Comparison of ENCODE assay signal across 9 cellular contexts in genomic region chr17:4540224-4541040, GRCh38. TPM values are rescaled to one million over a fixed set of nuclear protein-coding genes. Genes with fewer than 3 reads are reported as not detected.
DNase-seq lines count a peak whose midpoint lies in the region; ATAC-seq and TF ChIP-seq lines count a peak whose summit lies in the region.
"Had no signal": no experiment of that assay in that cellular context is flagged by ENCODE, and none has a peak within 500 bp of the region (broad histone marks: within the 10 kb centered on the region; RNA-seq: fewer than 3 reads in every experiment).

No MANE protein-coding gene starts in this region.

- H3K4me3 ChIP-seq in DOHH2 (ENCODE audit: low read length) (no peak overlapping the region), PC-3 (ENCODE audit: low read length) (no peak overlapping the region), esophagus muscularis mucosa (peak overlapping the region in 1 of 4 donors; percentile 7), mucosa of descending colon (no peak overlapping the region)

- ATAC-seq in PC-3 (no peak), mucosa of descending colon (peak; percentile 4), GM18517 (IDR thresholded peaks at IDR 0.05; ENCODE audit: unreplicated experiment) (no peak)

- POLR2A ChIA-PET in PC-3 (lab: Charles Lee; ENCODE audit: unreplicated experiment), result no interaction called here

- H4K20me1 ChIP-seq in DOHH2 (ENCODE audit: control insufficient read depth, insufficient read depth, low read depth, low read length), result no peaks in the 10 kb centered on the region
- H4K20me1 ChIP-seq in PC-3 (ENCODE audit: low read length), result no peaks in the 10 kb centered on the region; the same call in 1 of the 2 replicates

- H3K4me1 Mint-ChIP-seq in mesothelial cell of epicardium, result no peaks in the 10 kb centered on the region
- no peaks in the 10 kb centered on the region for H3K4me1 Mint-ChIP-seq in activated naive CD4-positive, alpha-beta T cell treated with anti-CD3 and anti-CD28 coated beads for 36 hours (ENCODE audit: low read depth)

- H3K27ac ChIP-seq in DOHH2 (ENCODE audit: low read depth, low read length) (no peak overlapping the region), PC-3 (ENCODE audit: low read length) (no peak overlapping the region), esophagus muscularis mucosa (replicated peaks in 1 of 4) (peak overlapping the region in 3 of 4 donors; percentile 0 to 74 (median 54))
- H3K27ac ChIP-seq: parathyroid adenoma had no signal

- 75% methylated on average over 17 of the region's 27 CpGs for WGBS in esophagus muscularis mucosa

- DNase-seq in PC-3, result no peak
- DNase-seq in esophagus muscularis mucosa (ENCODE audit: extremely low spot score), result no peak
- DNase-seq in mucosa of descending colon, result no peak
- no peak for DNase-seq in mesothelial cell of epicardium (ENCODE audit: low spot score in 2 of 2, unreplicated experiment in 2 of 2)
- DNase-seq in activated naive CD4-positive, alpha-beta T cell treated with anti-CD3 and anti-CD28 coated beads for 36 hours, result no peak
- no peak for DNase-seq in NCI-H1930 (lab: John Stamatoyannopoulos, UW)

- peaks cover 12% of the 10 kb centered on the region for H3F3A ChIP-seq in DOHH2 (ENCODE audit: control insufficient read depth, insufficient read depth)
- H3F3A ChIP-seq in PC-3 (ENCODE audit: low read length, unreplicated experiment), result no peaks in the 10 kb centered on the region

- intact Hi-C loops in PC-3 (cut with micrococcal nuclease), result no loop called here
- intact Hi-C loops in esophagus muscularis mucosa (cut with DNase I), result no loop called here
- intact Hi-C loops in mucosa of descending colon (cut with DNase I, micrococcal nuclease), result no loop called here
- intact Hi-C loops in activated naive CD4-positive, alpha-beta T cell treated with anti-CD3 and anti-CD28 coated beads for 36 hours (cut with micrococcal nuclease), result loop anchor here (2.0 kb wide), 1 partner anchor 120 kb away; no protein-coding TSS in a partner anchor

- H3K4me1 ChIP-seq in DOHH2 (ENCODE audit: control insufficient read depth, low read length) (no peaks in the 10 kb centered on the region), PC-3 (ENCODE audit: insufficient read depth, low read length) (no peaks in the 10 kb centered on the region), esophagus muscularis mucosa (peaks cover 53 to 68% (median 59%) of the 10 kb centered on the region in 4 donors), mucosa of descending colon (ENCODE audit: low read depth) (peaks cover 11% of the 10 kb centered on the region)

- no peaks in the 10 kb centered on the region for H3K9me3 ChIP-seq in DOHH2 (ENCODE audit: control insufficient read depth, insufficient read depth, low read length)
- no peaks in the 10 kb centered on the region for H3K9me3 ChIP-seq in PC-3 (ENCODE audit: low read length)
- no peaks in the 10 kb centered on the region for H3K9me3 ChIP-seq in esophagus muscularis mucosa
- H3K9me3 ChIP-seq in mucosa of descending colon, result no peaks in the 10 kb centered on the region

- H3K4me2 ChIP-seq in DOHH2 (ENCODE audit: low read length) (no peak overlapping the region), PC-3 (ENCODE audit: low read length) (no peak overlapping the region)

- H3K79me2 ChIP-seq in DOHH2 (ENCODE audit: control insufficient read depth, low read length) (no peaks in the 10 kb centered on the region), PC-3 (ENCODE audit: low read length) (no peaks in the 10 kb centered on the region)
- H3K79me2 ChIP-seq: parathyroid adenoma had no signal

- H3K27ac Mint-ChIP-seq in mesothelial cell of epicardium, result no peak overlapping the region
- H3K27ac Mint-ChIP-seq in activated naive CD4-positive, alpha-beta T cell treated with anti-CD3 and anti-CD28 coated beads for 36 hours, result no peak overlapping the region

- H3K9me2 ChIP-seq in DOHH2 (replicated peaks; ENCODE audit: control insufficient read depth, low read length) (no peaks in the 10 kb centered on the region), PC-3 (replicated peaks; ENCODE audit: low read length) (no peaks in the 10 kb centered on the region)

- no peak for TF ChIP-seq POLR2A in esophagus muscularis mucosa (IDR thresholded peaks at IDR 0.05; ENCODE audit: low read depth)

- CTCF ChIA-PET in PC-3 (lab: Charles Lee), result no interaction called here
- CTCF ChIA-PET in activated naive CD4-positive, alpha-beta T cell treated with anti-CD3 and anti-CD28 coated beads for 36 hours (lab: Charles Lee), result interaction anchor here (1.3 kb wide), 1 partner anchor 10 kb away, joined by 3 read pairs; no protein-coding TSS in a partner anchor

- H3K9ac ChIP-seq in PC-3 (ENCODE audit: low read length), result no peak overlapping the region
- H3K9ac ChIP-seq: parathyroid adenoma had no signal

- no peak overlapping the region for H3K4me3 Mint-ChIP-seq in mesothelial cell of epicardium
- H3K4me3 Mint-ChIP-seq in activated naive CD4-positive, alpha-beta T cell treated with anti-CD3 and anti-CD28 coated beads for 36 hours, result no peak overlapping the region

- H2AFZ ChIP-seq in PC-3 (ENCODE audit: low read length), result no peak overlapping the region
- H2AFZ ChIP-seq: parathyroid adenoma had no signal

- peak; percentile 37 for TF ChIP-seq CTCF in DOHH2 (IDR thresholded peaks at IDR 0.05; ENCODE audit: low read depth, low read length, poor library complexity, severe bottlenecking)
- TF ChIP-seq CTCF in PC-3 (conservative IDR thresholded peaks at IDR 0.05; ENCODE audit: low read depth, low read length), result peak; percentile 26; the same call in 1 of the 2 replicates
- TF ChIP-seq CTCF in esophagus muscularis mucosa (IDR thresholded peaks at IDR 0.05), result peak in 1 of 3 experiments; percentile 16
- TF ChIP-seq CTCF in mucosa of descending colon (IDR thresholded peaks at IDR 0.05), result no peak
- no peak for TF ChIP-seq CTCF in mesothelial cell of epicardium (IDR thresholded peaks at IDR 0.05; ENCODE audit: unreplicated experiment)

- no peaks in the 10 kb centered on the region for H3K9me3 Mint-ChIP-seq in mesothelial cell of epicardium
- no peaks in the 10 kb centered on the region for H3K9me3 Mint-ChIP-seq in activated naive CD4-positive, alpha-beta T cell treated with anti-CD3 and anti-CD28 coated beads for 36 hours

- no TSS peak for BruUV-seq in PC-3 (replicated peaks; lab: Mats Ljungman, UMichigan)

- no peaks in the 10 kb centered on the region for H3K27me3 Mint-ChIP-seq in mesothelial cell of epicardium (ENCODE audit: low read depth)
- H3K27me3 Mint-ChIP-seq in activated naive CD4-positive, alpha-beta T cell treated with anti-CD3 and anti-CD28 coated beads for 36 hours (ENCODE audit: low read depth), result no peaks in the 10 kb centered on the region

- H3K36me3 ChIP-seq in DOHH2 (ENCODE audit: control insufficient read depth, low read length) (peaks cover 77% of the 10 kb centered on the region), PC-3 (ENCODE audit: low read depth, low read length) (peaks cover 3% of the 10 kb centered on the region), esophagus muscularis mucosa (peaks cover 51 to 80% (median 75%) of the 10 kb centered on the region in 4 donors), mucosa of descending colon (ENCODE audit: low read depth) (no peaks in the 10 kb centered on the region)

- TF ChIP-seq EP300 in esophagus muscularis mucosa (IDR thresholded peaks at IDR 0.05), result no peak

- no peaks in the 10 kb centered on the region for H3K27me3 ChIP-seq in DOHH2 (ENCODE audit: control insufficient read depth, low read length)
- H3K27me3 ChIP-seq in PC-3 (ENCODE audit: low read length), result no peaks in the 10 kb centered on the region
- peaks cover 0 to 7% (median 0%) of the 10 kb centered on the region in 4 donors for H3K27me3 ChIP-seq in esophagus muscularis mucosa

- H3K36me3 Mint-ChIP-seq in mesothelial cell of epicardium, result peaks cover 3% of the 10 kb centered on the region
- peaks cover 8% of the 10 kb centered on the region for H3K36me3 Mint-ChIP-seq in activated naive CD4-positive, alpha-beta T cell treated with anti-CD3 and anti-CD28 coated beads for 36 hours (ENCODE audit: low read depth)

RNA-seq across cellular contexts. Expression of gene MYBBP1A, which starts 14.8 kb away (rescaled TPM):
- total RNA-seq in PC-3 (2014; rRNA removed), result 155 and 171 TPM in 2 replicates
- 10 to 100 TPM; 31.6 to 45.4 (median 36.1) TPM for total RNA-seq in esophagus muscularis mucosa
- 10 to 100 TPM; 32.7 to 41.4 (median 36.7) TPM for total RNA-seq in mucosa of descending colon
- total RNA-seq in mesothelial cell of epicardium, result 69.5 to 74.6 TPM (median 73.5 TPM) in 3 replicates
- total RNA-seq in activated naive CD4-positive, alpha-beta T cell treated with anti-CD3 and anti-CD28 coated beads for 36 hours, result 10 to 100 TPM; 73.7 to 80.7 TPM

RNA-seq across cellular contexts. Expression of gene GGT6, which starts 19.9 kb away (rescaled TPM):
- total RNA-seq in PC-3 (2014; rRNA removed) (not detected in 2 replicates), esophagus muscularis mucosa (not detected), mucosa of descending colon (100 to 1,000 TPM in 2 of 3 donors, 10 to 100 TPM in 1; 98.0 to 219 (median 189) TPM), mesothelial cell of epicardium (0.09 to 0.27 TPM (median 0.22 TPM) in 3 replicates)
- total RNA-seq in activated naive CD4-positive, alpha-beta T cell treated with anti-CD3 and anti-CD28 coated beads for 36 hours, result not detected

RNA-seq across cellular contexts. Expression of gene SPNS2, which starts 41.8 kb away (rescaled TPM):
- 2.6 and 7.9 TPM in 2 replicates for total RNA-seq in PC-3 (2014; rRNA removed)
- 10 to 100 TPM in 3 of 4 donors, 1 to 10 TPM in 1; 10.0 to 19.9 (median 18.8) TPM for total RNA-seq in esophagus muscularis mucosa
- total RNA-seq in mucosa of descending colon, result 10 to 100 TPM in 2 of 3 donors, 1 to 10 TPM in 1; 9.2 to 24.5 (median 11.0) TPM
- 12.2 to 13.7 TPM (median 13.2 TPM) in 3 replicates for total RNA-seq in mesothelial cell of epicardium
- total RNA-seq in activated naive CD4-positive, alpha-beta T cell treated with anti-CD3 and anti-CD28 coated beads for 36 hours, result 1 to 10 TPM in 1 of 2 experiments, under 1 TPM in 1; 0.45 to 1.1 TPM

RNA-seq across cellular contexts. Expression of gene SMTNL2, which starts 43.9 kb away (rescaled TPM):
- total RNA-seq in PC-3 (2014; rRNA removed), result not detected in 2 replicates
- 1 to 10 TPM; 3.0 to 7.2 (median 4.7) TPM for total RNA-seq in esophagus muscularis mucosa
- 1 to 10 TPM in 2 of 3 donors, under 1 TPM in 1; 0.12 to 1.5 (median 1.1) TPM for total RNA-seq in mucosa of descending colon
- 64.8 to 68.2 TPM (median 65.7 TPM) in 3 replicates for total RNA-seq in mesothelial cell of epicardium
- total RNA-seq in activated naive CD4-positive, alpha-beta T cell treated with anti-CD3 and anti-CD28 coated beads for 36 hours, result not detected

Comparison
In these comparisons a context has a peak if more than half of its experiments do, and no peak if none do; other contexts are left out.
1. H3K27ac ChIP-seq: peak in esophagus muscularis mucosa (3 of 4); none in DOHH2 (single experiment) and PC-3 (single experiment).
2. CTCF ChIP-seq: peak in DOHH2 (single experiment) and PC-3 (single experiment); none in mucosa of descending colon (single experiment) and mesothelial cell of epicardium (single experiment).
3. RNA of gene GGT6, which starts 19.9 kb away (total RNA-seq): 98.0 to 219 TPM in mucosa of descending colon; 0.09 to 0.27 TPM in mesothelial cell of epicardium, not detected in PC-3, not detected in esophagus muscularis mucosa and not detected in activated naive CD4-positive, alpha-beta T cell treated with anti-CD3 and anti-CD28 coated beads for 36 hours; every median in the first group is over 10 times any median in the second.